9 cellular contexts compared by ENCODE assay signal in genomic region chr6:32102255-32102654, GRCh38. TPM values are rescaled to one million over a fixed set of nuclear protein-coding genes. Genes with fewer than 3 reads are reported as not detected.
"Had no signal": no experiment of that assay in that cellular context is flagged by ENCODE, and none has a peak within 500 bp of the region (broad histone marks: within the 10 kb centered on the region; RNA-seq: fewer than 3 reads in every experiment).

No MANE protein-coding gene starts in this region.

- ATAC-seq: GM12878 had no signal

- H3K4me3 ChIP-seq: GM12878 had no signal

- FAIRE-seq: G401.6, GM12878, GM12891, GM12892, GM18507, GM19239 had no signal

- DNase-seq: GDM1, GF-D8 had no signal

RNA-seq across cellular contexts. Expression of gene TNXB, which starts 6.9 kb away (rescaled TPM):
- total RNA-seq: G401 had no signal
